31 cellular contexts compared by ENCODE assay signal in genomic region chr17:29514792-29515191, GRCh38. TPM values are rescaled to one million over a fixed set of nuclear protein-coding genes. Genes with fewer than 3 reads are reported as not detected.
A peak's percentile ranks its signal among the peaks of the same experiment; 100 is the strongest.
DNase-seq lines count a peak whose midpoint lies in the region; ATAC-seq, FAIRE-seq and TF ChIP-seq lines count a peak whose summit lies in the region.
"Had no signal": no experiment of that assay in that cellular context is flagged by ENCODE, and none has a peak within 500 bp of the region (broad histone marks: within the 10 kb centered on the region; RNA-seq: fewer than 3 reads in every experiment).

No MANE protein-coding gene starts in this region.

- H3K79me2 ChIP-seq in MM.1S (ENCODE audit: low read length): no peaks in the 10 kb centered on the region
- H3K79me2 ChIP-seq in HepG2 (ENCODE audit: insufficient read depth, low read length): no peaks in the 10 kb centered on the region

- CTCF ChIA-PET in HEK293T (lab: Yijun Ruan, JAX): interaction anchor here (0.7 kb wide), 1 partner anchor 35 kb away, joined by 3 read pairs; no protein-coding TSS in a partner anchor
- CTCF ChIA-PET in HepG2 (lab: Yijun Ruan, JAX; ENCODE audit: low intra/inter-chr PET ratio, low total read pairs): no interaction called here

- BruUV-seq in HepG2 (replicated peaks; lab: Mats Ljungman, UMichigan): no TSS peak

- H3K36me3 ChIP-seq in MM.1S (replicated peaks; ENCODE audit: insufficient read depth, low read length) (no peaks in the 10 kb centered on the region; the same call in 1 of the 2 replicates), stomach (peaks cover 52 to 98% (median 96%) of the 10 kb centered on the region in 4 donors), HepG2 (replicated peaks in 1 of 2; ENCODE audit: control insufficient read depth in 1 of 2, insufficient read depth in 2 of 2, low read length in 2 of 2) (peaks cover 11 to 59% of the 10 kb centered on the region in 2 experiments; a peak in 4 of 5 replicates)
- H3K36me3 ChIP-seq: breast epithelium had no signal

- in situ Hi-C loops in HepG2 (cut with HindIII; ENCODE audit: extremely low pct_ligation_motif_present, low pct_unique_long_range_greater_than_20kb): no loop called here

- TF ChIP-seq CTCF in fibroblast of the aortic adventitia (IDR thresholded peaks at IDR 0.05; ENCODE audit: insufficient read depth, low read length): no peak
- no peak for TF ChIP-seq CTCF in MM.1S (IDR thresholded peaks at IDR 0.05; ENCODE audit: low read length)
- TF ChIP-seq CTCF in stomach (IDR thresholded peaks at IDR 0.05): no peak
- no peak for TF ChIP-seq CTCF in HepG2 (CRISPR knock-in tag; IDR thresholded peaks at IDR 0.05)

- TF ChIP-seq EP300 in stomach (IDR thresholded peaks at IDR 0.05) (no peak), HepG2 (IDR thresholded peaks at IDR 0.05; ENCODE audit: low read depth in 2 of 2, low read length in 2 of 2) (no peak), HepG2 (CRISPR knock-in tag; IDR thresholded peaks at IDR 0.05; ENCODE audit: borderline replicate concordance) (no peak)

- H3K9me2 ChIP-seq in MM.1S (replicated peaks; ENCODE audit: insufficient read depth, low read length): no peaks in the 10 kb centered on the region

- 0 out of 2 replicates have a peak, but pooled peaks cover 2% of the 10 kb centered on the region for H3F3A ChIP-seq in MM.1S (ENCODE audit: insufficient read depth, low read length)

- no peaks in the 10 kb centered on the region for H4K20me1 ChIP-seq in MM.1S (ENCODE audit: insufficient read depth, low read length)
- no peaks in the 10 kb centered on the region for H4K20me1 ChIP-seq in HepG2 (ENCODE audit: insufficient read depth, low read length)

- intact Hi-C loops in stomach (cut with DNase I; ENCODE audit: low total_unique reads) (no loop called here), HepG2 (cut with micrococcal nuclease; ENCODE audit: unreplicated experiment) (no loop called here)

- no peak overlapping the region for H3K27ac ChIP-seq in MM.1S (ENCODE audit: low read length)
- no peak overlapping the region for H3K27ac ChIP-seq in stomach
- no peak overlapping the region for H3K27ac ChIP-seq in HepG2 (ENCODE audit: extremely low read length, insufficient read depth, low read length)
- H3K27ac ChIP-seq: breast epithelium, C4-2B, colonic mucosa, left ventricle myocardium inferior, neutrophil, prostate gland, sigmoid colon had no signal

- H2AFZ ChIP-seq in MM.1S (ENCODE audit: low read length) (no peak overlapping the region), HepG2 (ENCODE audit: low read length) (no peak overlapping the region)

- POLR2A ChIA-PET in HEK293T (lab: Yijun Ruan, JAX): no interaction called here
- POLR2A ChIA-PET in HepG2 (lab: Yijun Ruan, JAX): no interaction called here

- no peak for TF ChIP-seq POLR2A in stomach (IDR thresholded peaks at IDR 0.05)
- TF ChIP-seq POLR2A in HepG2 (IDR thresholded peaks at IDR 0.05; ENCODE audit: insufficient read depth in 1 of 2, low read depth in 2 of 2, low read length in 2 of 2): no peak

- FAIRE-seq in HepG2 (lab: Jason Lieb, UNC): no peak
- FAIRE-seq: GM19239 had no signal

- TF ChIP-seq RAD21 in HepG2 (CRISPR knock-in tag; IDR thresholded peaks at IDR 0.05): no peak

- H3K9me3 ChIP-seq in MM.1S (replicated peaks; ENCODE audit: insufficient read depth, low read length) (no peaks in the 10 kb centered on the region), stomach (no peaks in the 10 kb centered on the region), HepG2 (ENCODE audit: low read length) (no peaks in the 10 kb centered on the region)
- H3K9me3 ChIP-seq: breast epithelium, colonic mucosa, left ventricle myocardium inferior, neutrophil, prostate gland, sigmoid colon had no signal

- 46 to 65% (median 54%) methylated on average over 2 of the region's 2 CpGs for WGBS in stomach, 5 donors
- WGBS in HepG2 (ENCODE audit: low lambda C conversion rate): 89% methylated on average over 2 of the region's 2 CpGs

- H3K4me2 ChIP-seq in MM.1S (ENCODE audit: low read depth, low read length): no peak overlapping the region
- H3K4me2 ChIP-seq in HepG2 (ENCODE audit: low read depth, low read length): no peak overlapping the region

- H3K9ac ChIP-seq in MM.1S (ENCODE audit: low read length): no peak overlapping the region
- no peak overlapping the region for H3K9ac ChIP-seq in HepG2 (ENCODE audit: insufficient read depth, low read depth, low read length)

- H3K4me1 ChIP-seq in MM.1S (ENCODE audit: low read length) (no peaks in the 10 kb centered on the region), stomach (no peaks in the 10 kb centered on the region), HepG2 (ENCODE audit: insufficient read depth, low read length) (no peaks in the 10 kb centered on the region)
- H3K4me1 ChIP-seq: breast epithelium, colonic mucosa, left ventricle myocardium inferior, prostate gland, sigmoid colon had no signal

- DNase-seq in AG20443 (ENCODE audit: low spot score): peak; percentile 35
- DNase-seq in HEK293T (ENCODE audit: extremely low spot score): no peak
- peak; percentile 41 for DNase-seq in astrocyte of the hippocampus (ENCODE audit: low read depth, low spot score)
- DNase-seq in fibroblast of the aortic adventitia (ENCODE audit: low read depth): peak; percentile 23
- DNase-seq in stimulated activated naive CD4-positive, alpha-beta T cell (lab: John Stamatoyannopoulos, UW): no peak
- DNase-seq in MM.1S: no peak
- DNase-seq in stomach: no peak
- no peak for DNase-seq in HepG2 (ENCODE audit: low spot score)
- DNase-seq: activated CD4-positive, alpha-beta T cell treated with anti-CD3 and anti-CD28 coated beads, Interleukin-2, amount 10 ng/mL, durations not matched to agents 24 days and 14 days; activated gamma-delta T cell; activated T-cell treated with anti-CD3 and anti-CD28 coated beads, Interleukin-2, amount 50 U/mL, for 24 hours; colonic mucosa; DND-41; effector memory CD4-positive, alpha-beta T cell; H7; hypothalamus; immature natural killer cell; left ventricle myocardium inferior; mesendoderm; NCI-H1048; NCI-H1694; NCI-H526; SHP77; sigmoid colon; stimulated activated CD4-positive, alpha-beta T cell treated with anti-CD3 and anti-CD28 coated beads, Interleukin-4, amount 100 ng/mL, for 4 hours had no signal

- H3K4me3 ChIP-seq in fibroblast of the aortic adventitia (ENCODE audit: low read depth, low read length) (no peak overlapping the region), MM.1S (ENCODE audit: low read length) (no peak overlapping the region), stomach (no peak overlapping the region), HepG2 (replicated peaks in 1 of 3; ENCODE audit: insufficient read depth in 1 of 3, low read depth in 2 of 3, low read length in 3 of 3) (no peak overlapping the region)
- H3K4me3 ChIP-seq: breast epithelium, colonic mucosa, left ventricle myocardium inferior, prostate gland, sigmoid colon had no signal

- no peaks in the 10 kb centered on the region for H3K27me3 ChIP-seq in MM.1S (replicated peaks; ENCODE audit: insufficient read depth, low read length)
- H3K27me3 ChIP-seq in stomach: no peaks in the 10 kb centered on the region
- no peaks in the 10 kb centered on the region for H3K27me3 ChIP-seq in HepG2 (ENCODE audit: control insufficient read depth in 1 of 2, insufficient read depth in 2 of 2, low read length in 2 of 2)
- H3K27me3 ChIP-seq: breast epithelium, colonic mucosa, neutrophil, sigmoid colon had no signal

- ATAC-seq in HepG2: no peak
- ATAC-seq: stimulated activated memory B cell treated with anti-CD40 and anti-IgM and Interleukin-4, amounts not matched to agents 10 μg/mL and 1 μg/mL and 100 μg/mL, for 72 hours had no signal

RNA-seq across cellular contexts. Expression of gene ABHD15, which starts 52.0 kb away (rescaled TPM):
- total RNA-seq in fibroblast of the aortic adventitia (ENCODE audit: low replicate concordance) (5.5 and 15.3 TPM in 2 replicates), stomach (10 to 100 TPM in 2 of 5 donors, 1 to 10 TPM in 2, under 1 TPM in 1; 0.58 to 17.4 (median 9.9) TPM), HepG2 (2016; rRNA removed; fragmentation: Illumina TruSeq; extraction: Trizol) (4.8 and 7.7 TPM in 2 replicates)
- polyA plus RNA-seq in stomach (1 to 10 TPM; 3.1 to 5.0 (median 3.7) TPM), HepG2 (2011; rRNA removed) (2.4 and 2.9 TPM in 2 replicates)
- 0.44 and 0.91 TPM in 2 replicates for total RNA-seq in HepG2 (2016; cell fraction: cytosol; rRNA removed; fragmentation: Illumina TruSeq; extraction: Trizol; ENCODE audit: low read depth)
- total RNA-seq in HepG2 (2016; cell fraction: insoluble cytoplasmic fraction; rRNA removed; fragmentation: Illumina TruSeq; extraction: Trizol): 5.0 and 7.3 TPM in 2 replicates
- 3.2 and 3.6 TPM in 2 replicates for total RNA-seq in HepG2 (2016; cell fraction: membrane; rRNA removed; fragmentation: Illumina TruSeq; extraction: Trizol)
- total RNA-seq in HepG2 (2016; cell fraction: nucleus; rRNA removed; fragmentation: Illumina TruSeq; extraction: Trizol): 6.6 and 6.7 TPM in 2 replicates
- 2.6 and 2.7 TPM in 2 replicates for polyA plus RNA-seq in HepG2 (2011; cell fraction: cytosol; rRNA removed)
- polyA plus RNA-seq in HepG2 (2011; cell fraction: nucleus; rRNA removed): 2.3 and 2.7 TPM in 2 replicates
- polyA plus RNA-seq in HepG2 (2012): 2.3 and 2.8 TPM in 2 replicates
- polyA plus RNA-seq in HepG2 (2016; cell fraction: cytosol; fragmentation: Illumina TruSeq; extraction: Trizol; ENCODE audit: low read depth): 0.60 and 0.61 TPM in 2 replicates
- 4.7 and 5.2 TPM in 2 replicates for polyA plus RNA-seq in HepG2 (2016; cell fraction: insoluble cytoplasmic fraction; fragmentation: Illumina TruSeq; extraction: Trizol; ENCODE audit: low read depth)
- polyA plus RNA-seq in HepG2 (2016; cell fraction: membrane; fragmentation: Illumina TruSeq; extraction: Trizol; ENCODE audit: low read depth): 1.9 and 2.1 TPM in 2 replicates
- 8.6 and 9.0 TPM in 2 replicates for polyA plus RNA-seq in HepG2 (2016; cell fraction: nucleus; fragmentation: Illumina TruSeq; extraction: Trizol; ENCODE audit: insufficient read depth, low read depth)
- 9.2 and 15.6 TPM in 2 replicates for polyA minus RNA-seq in HepG2 (2011; rRNA and poly(A)+ RNA removed; ENCODE audit: low replicate concordance)
- polyA minus RNA-seq in HepG2 (2011; cell fraction: cytosol; rRNA and poly(A)+ RNA removed): 2.6 and 3.4 TPM in 2 replicates
- polyA minus RNA-seq in HepG2 (2011; cell fraction: nucleus; rRNA and poly(A)+ RNA removed): 3.6 and 5.5 TPM in 2 replicates

RNA-seq across cellular contexts. Expression of gene TP53I13, which starts 53.7 kb away (rescaled TPM):
- total RNA-seq in fibroblast of the aortic adventitia (ENCODE audit: low replicate concordance) (24.9 and 41.8 TPM in 2 replicates), stomach (100 to 1,000 TPM in 1 of 5 donors, 10 to 100 TPM in 4; 27.7 to 299 (median 79.5) TPM), HepG2 (2016; rRNA removed; fragmentation: Illumina TruSeq; extraction: Trizol) (9.9 and 25.7 TPM in 2 replicates)
- polyA plus RNA-seq in stomach (10 to 100 TPM; 39.7 to 83.0 (median 46.0) TPM), HepG2 (2011; rRNA removed) (16.9 and 29.2 TPM in 2 replicates)
- total RNA-seq in HepG2 (2016; cell fraction: cytosol; rRNA removed; fragmentation: Illumina TruSeq; extraction: Trizol; ENCODE audit: low read depth): 17.6 and 23.7 TPM in 2 replicates
- 9.5 and 27.0 TPM in 2 replicates for total RNA-seq in HepG2 (2016; cell fraction: insoluble cytoplasmic fraction; rRNA removed; fragmentation: Illumina TruSeq; extraction: Trizol)
- 15.6 and 16.0 TPM in 2 replicates for total RNA-seq in HepG2 (2016; cell fraction: membrane; rRNA removed; fragmentation: Illumina TruSeq; extraction: Trizol)
- 23.1 and 26.1 TPM in 2 replicates for total RNA-seq in HepG2 (2016; cell fraction: nucleus; rRNA removed; fragmentation: Illumina TruSeq; extraction: Trizol)
- 15.5 and 31.8 TPM in 2 replicates for polyA plus RNA-seq in HepG2 (2011; cell fraction: cytosol; rRNA removed)
- polyA plus RNA-seq in HepG2 (2011; cell fraction: nucleus; rRNA removed): 136 and 174 TPM in 2 replicates
- 12.7 and 18.1 TPM in 2 replicates for polyA plus RNA-seq in HepG2 (2012)
- polyA plus RNA-seq in HepG2 (2016; cell fraction: cytosol; fragmentation: Illumina TruSeq; extraction: Trizol; ENCODE audit: low read depth): 9.2 and 10.2 TPM in 2 replicates
- polyA plus RNA-seq in HepG2 (2016; cell fraction: insoluble cytoplasmic fraction; fragmentation: Illumina TruSeq; extraction: Trizol; ENCODE audit: low read depth): 8.5 and 9.5 TPM in 2 replicates
- 10.4 and 10.9 TPM in 2 replicates for polyA plus RNA-seq in HepG2 (2016; cell fraction: membrane; fragmentation: Illumina TruSeq; extraction: Trizol; ENCODE audit: low read depth)
- polyA plus RNA-seq in HepG2 (2016; cell fraction: nucleus; fragmentation: Illumina TruSeq; extraction: Trizol; ENCODE audit: insufficient read depth, low read depth): 51.8 and 59.8 TPM in 2 replicates
- polyA minus RNA-seq in HepG2 (2011; rRNA and poly(A)+ RNA removed; ENCODE audit: low replicate concordance): 25.1 and 43.5 TPM in 2 replicates
- polyA minus RNA-seq in HepG2 (2011; cell fraction: cytosol; rRNA and poly(A)+ RNA removed): 18.8 and 20.0 TPM in 2 replicates
- 16.1 and 22.5 TPM in 2 replicates for polyA minus RNA-seq in HepG2 (2011; cell fraction: nucleus; rRNA and poly(A)+ RNA removed)

Comparison
In these comparisons a context has a peak if more than half of its experiments do, and no peak if none do; other contexts are left out.
1. DNase-seq: peak in AG20443 (single experiment), astrocyte of the hippocampus (single experiment) and fibroblast of the aortic adventitia (single experiment); none in HEK293T (single experiment), stimulated activated naive CD4-positive, alpha-beta T cell (0 of 6), MM.1S (single experiment), stomach (single experiment) and HepG2 (single experiment).